ENCODE assay signal across 1 cellular context in the genomic region with DNA sequence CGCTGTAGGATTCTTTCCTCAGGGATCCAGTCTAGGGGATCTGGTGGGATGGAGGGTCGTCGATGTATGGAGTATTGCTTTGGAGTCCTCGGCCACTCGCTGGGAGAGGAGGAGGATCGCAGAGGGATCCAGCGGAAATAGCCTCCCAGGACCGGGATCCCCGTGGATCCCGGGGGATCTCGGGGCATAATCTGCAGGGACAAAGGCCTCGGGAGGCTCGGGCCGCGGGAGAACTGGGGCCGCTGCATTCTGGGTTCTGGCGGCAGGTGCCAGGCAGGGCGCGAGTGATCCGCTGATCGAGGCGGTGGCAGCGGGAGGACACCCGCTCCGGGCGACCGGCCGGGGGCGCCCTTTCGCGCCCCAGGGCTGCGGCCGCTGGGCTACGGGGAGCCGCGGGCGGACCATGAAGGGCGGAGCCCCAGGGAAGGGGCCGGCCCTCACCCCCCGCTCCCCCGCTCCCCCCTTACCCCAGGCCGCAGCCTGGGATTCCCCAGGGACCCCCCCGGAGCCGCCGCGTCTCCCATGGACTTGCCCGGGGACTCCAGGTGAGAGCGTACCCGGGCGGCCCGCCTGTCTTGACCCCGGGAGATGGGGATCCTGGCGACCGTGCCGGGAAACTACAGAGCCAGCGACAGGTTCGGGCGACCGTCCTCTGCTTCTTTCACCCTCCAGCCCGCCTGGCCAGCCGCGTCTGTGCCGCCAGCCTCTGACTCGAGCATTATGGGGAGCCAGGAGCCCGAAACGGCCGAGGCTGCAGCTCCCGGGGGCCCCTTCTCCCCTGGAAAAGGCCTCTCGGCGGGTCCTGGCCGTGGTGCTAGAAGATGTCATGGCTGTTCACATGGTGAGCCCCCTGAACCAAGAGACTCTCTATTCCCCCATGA.
TF ChIP-seq lines count a peak whose summit lies in the region.

No MANE protein-coding gene starts in this region.

TF ChIP-seq in HEK293, 187 proteins besides CTCF, POLR2A, EP300 and RAD21 (continued from another document and continues in another):
- TF ChIP-seq, protein P1, sequence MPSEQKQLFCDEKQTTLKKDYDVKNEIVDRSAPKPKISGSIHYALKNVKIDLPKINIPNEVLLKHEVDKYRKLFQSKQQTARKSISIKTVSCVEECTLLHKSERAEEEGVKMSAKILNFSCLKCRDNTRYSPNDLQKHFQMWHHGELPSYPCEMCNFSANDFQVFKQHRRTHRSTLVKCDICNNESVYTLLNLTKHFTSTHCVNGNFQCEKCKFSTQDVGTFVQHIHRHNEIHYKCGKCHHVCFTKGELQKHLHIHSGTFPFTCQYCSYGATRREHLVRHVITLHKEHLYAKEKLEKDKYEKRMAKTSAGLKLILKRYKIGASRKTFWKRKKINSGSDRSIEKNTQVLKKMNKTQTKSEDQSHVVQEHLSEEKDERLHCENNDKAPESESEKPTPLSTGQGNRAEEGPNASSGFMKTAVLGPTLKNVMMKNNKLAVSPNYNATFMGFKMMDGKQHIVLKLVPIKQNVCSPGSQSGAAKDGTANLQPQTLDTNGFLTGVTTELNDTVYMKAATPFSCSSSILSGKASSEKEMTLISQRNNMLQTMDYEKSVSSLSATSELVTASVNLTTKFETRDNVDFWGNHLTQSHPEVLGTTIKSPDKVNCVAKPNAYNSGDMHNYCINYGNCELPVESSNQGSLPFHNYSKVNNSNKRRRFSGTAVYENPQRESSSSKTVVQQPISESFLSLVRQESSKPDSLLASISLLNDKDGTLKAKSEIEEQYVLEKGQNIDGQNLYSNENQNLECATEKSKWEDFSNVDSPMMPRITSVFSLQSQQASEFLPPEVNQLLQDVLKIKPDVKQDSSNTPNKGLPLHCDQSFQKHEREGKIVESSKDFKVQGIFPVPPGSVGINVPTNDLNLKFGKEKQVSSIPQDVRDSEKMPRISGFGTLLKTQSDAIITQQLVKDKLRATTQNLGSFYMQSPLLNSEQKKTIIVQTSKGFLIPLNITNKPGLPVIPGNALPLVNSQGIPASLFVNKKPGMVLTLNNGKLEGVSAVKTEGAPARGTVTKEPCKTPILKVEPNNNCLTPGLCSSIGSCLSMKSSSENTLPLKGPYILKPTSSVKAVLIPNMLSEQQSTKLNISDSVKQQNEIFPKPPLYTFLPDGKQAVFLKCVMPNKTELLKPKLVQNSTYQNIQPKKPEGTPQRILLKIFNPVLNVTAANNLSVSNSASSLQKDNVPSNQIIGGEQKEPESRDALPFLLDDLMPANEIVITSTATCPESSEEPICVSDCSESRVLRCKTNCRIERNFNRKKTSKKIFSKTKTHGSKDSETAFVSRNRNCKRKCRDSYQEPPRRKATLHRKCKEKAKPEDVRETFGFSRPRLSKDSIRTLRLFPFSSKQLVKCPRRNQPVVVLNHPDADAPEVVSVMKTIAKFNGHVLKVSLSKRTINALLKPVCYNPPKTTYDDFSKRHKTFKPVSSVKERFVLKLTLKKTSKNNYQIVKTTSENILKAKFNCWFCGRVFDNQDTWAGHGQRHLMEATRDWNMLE (tag by site-specific recombination; conservative IDR thresholded peaks at IDR 0.05; ENCODE audit: low read depth), result no peak
- TF ChIP-seq, protein P2, sequence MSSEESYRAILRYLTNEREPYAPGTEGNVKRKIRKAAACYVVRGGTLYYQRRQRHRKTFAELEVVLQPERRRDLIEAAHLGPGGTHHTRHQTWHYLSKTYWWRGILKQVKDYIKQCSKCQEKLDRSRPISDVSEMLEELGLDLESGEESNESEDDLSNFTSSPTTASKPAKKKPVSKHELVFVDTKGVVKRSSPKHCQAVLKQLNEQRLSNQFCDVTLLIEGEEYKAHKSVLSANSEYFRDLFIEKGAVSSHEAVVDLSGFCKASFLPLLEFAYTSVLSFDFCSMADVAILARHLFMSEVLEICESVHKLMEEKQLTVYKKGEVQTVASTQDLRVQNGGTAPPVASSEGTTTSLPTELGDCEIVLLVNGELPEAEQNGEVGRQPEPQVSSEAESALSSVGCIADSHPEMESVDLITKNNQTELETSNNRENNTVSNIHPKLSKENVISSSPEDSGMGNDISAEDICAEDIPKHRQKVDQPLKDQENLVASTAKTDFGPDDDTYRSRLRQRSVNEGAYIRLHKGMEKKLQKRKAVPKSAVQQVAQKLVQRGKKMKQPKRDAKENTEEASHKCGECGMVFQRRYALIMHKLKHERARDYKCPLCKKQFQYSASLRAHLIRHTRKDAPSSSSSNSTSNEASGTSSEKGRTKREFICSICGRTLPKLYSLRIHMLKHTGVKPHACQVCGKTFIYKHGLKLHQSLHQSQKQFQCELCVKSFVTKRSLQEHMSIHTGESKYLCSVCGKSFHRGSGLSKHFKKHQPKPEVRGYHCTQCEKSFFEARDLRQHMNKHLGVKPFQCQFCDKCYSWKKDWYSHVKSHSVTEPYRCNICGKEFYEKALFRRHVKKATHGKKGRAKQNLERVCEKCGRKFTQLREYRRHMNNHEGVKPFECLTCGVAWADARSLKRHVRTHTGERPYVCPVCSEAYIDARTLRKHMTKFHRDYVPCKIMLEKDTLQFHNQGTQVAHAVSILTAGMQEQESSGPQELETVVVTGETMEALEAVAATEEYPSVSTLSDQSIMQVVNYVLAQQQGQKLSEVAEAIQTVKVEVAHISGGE (tag by site-specific recombination; conservative IDR thresholded peaks at IDR 0.05; ENCODE audit: low read depth), result peak; percentile 33; the same call in 1 of the 2 replicates
- TF ChIP-seq ZNF266 (tag by site-specific recombination; IDR thresholded peaks at IDR 0.05; ENCODE audit: low read depth), result peak; percentile 12; the same call in 1 of the 2 replicates
- TF ChIP-seq, protein P3, sequence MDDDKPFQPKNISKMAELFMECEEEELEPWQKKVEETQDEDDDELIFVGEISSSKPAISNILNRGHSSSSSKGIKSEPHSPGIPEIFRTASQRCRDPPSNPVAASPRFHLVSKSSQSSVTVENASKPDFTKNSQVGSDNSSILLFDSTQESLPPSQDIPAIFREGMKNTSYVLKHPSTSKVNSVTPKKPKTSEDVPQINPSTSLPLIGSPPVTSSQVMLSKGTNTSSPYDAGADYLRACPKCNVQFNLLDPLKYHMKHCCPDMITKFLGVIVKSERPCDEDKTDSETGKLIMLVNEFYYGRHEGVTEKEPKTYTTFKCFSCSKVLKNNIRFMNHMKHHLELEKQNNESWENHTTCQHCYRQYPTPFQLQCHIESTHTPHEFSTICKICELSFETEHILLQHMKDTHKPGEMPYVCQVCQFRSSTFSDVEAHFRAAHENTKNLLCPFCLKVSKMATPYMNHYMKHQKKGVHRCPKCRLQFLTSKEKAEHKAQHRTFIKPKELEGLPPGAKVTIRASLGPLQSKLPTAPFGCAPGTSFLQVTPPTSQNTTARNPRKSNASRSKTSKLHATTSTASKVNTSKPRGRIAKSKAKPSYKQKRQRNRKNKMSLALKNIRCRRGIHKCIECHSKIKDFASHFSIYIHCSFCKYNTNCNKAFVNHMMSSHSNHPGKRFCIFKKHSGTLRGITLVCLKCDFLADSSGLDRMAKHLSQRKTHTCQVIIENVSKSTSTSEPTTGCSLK (tag by site-specific recombination; IDR thresholded peaks at IDR 0.05), result no peak
- TF ChIP-seq, protein P4, sequence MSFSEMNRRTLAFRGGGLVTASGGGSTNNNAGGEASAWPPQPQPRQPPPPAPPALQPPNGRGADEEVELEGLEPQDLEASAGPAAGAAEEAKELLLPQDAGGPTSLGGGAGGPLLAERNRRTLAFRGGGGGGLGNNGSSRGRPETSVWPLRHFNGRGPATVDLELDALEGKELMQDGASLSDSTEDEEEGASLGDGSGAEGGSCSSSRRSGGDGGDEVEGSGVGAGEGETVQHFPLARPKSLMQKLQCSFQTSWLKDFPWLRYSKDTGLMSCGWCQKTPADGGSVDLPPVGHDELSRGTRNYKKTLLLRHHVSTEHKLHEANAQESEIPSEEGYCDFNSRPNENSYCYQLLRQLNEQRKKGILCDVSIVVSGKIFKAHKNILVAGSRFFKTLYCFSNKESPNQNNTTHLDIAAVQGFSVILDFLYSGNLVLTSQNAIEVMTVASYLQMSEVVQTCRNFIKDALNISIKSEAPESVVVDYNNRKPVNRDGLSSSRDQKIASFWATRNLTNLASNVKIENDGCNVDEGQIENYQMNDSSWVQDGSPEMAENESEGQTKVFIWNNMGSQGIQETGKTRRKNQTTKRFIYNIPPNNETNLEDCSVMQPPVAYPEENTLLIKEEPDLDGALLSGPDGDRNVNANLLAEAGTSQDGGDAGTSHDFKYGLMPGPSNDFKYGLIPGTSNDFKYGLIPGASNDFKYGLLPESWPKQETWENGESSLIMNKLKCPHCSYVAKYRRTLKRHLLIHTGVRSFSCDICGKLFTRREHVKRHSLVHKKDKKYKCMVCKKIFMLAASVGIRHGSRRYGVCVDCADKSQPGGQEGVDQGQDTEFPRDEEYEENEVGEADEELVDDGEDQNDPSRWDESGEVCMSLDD (tag by site-specific recombination; IDR thresholded peaks at IDR 0.05), result no peak
- peak; percentile 43; the same call in 1 of the 2 replicates for TF ChIP-seq ZNF785 (tag by site-specific recombination; IDR thresholded peaks at IDR 0.05)
- no peak for TF ChIP-seq ZFP3 (tag by site-specific recombination; IDR thresholded peaks at IDR 0.05; ENCODE audit: low read depth)
- no peak for TF ChIP-seq OVOL3 (tag by site-specific recombination; IDR thresholded peaks at IDR 0.05)
- no peak for TF ChIP-seq ZNF391 (tag by site-specific recombination; IDR thresholded peaks at IDR 0.05; ENCODE audit: borderline replicate concordance, low read depth)
- no peak for TF ChIP-seq ZNF202 (tag by site-specific recombination; IDR thresholded peaks at IDR 0.05; ENCODE audit: borderline replicate concordance)
- peak; percentile 6; the same call in 1 of the 2 replicates for TF ChIP-seq SP7 (tag by site-specific recombination; IDR thresholded peaks at IDR 0.05)
- TF ChIP-seq ZNF837 (tag by site-specific recombination; IDR thresholded peaks at IDR 0.05), result no peak
- TF ChIP-seq ZNF133 (tag by site-specific recombination; IDR thresholded peaks at IDR 0.05), result no peak
- TF ChIP-seq, protein P5, sequence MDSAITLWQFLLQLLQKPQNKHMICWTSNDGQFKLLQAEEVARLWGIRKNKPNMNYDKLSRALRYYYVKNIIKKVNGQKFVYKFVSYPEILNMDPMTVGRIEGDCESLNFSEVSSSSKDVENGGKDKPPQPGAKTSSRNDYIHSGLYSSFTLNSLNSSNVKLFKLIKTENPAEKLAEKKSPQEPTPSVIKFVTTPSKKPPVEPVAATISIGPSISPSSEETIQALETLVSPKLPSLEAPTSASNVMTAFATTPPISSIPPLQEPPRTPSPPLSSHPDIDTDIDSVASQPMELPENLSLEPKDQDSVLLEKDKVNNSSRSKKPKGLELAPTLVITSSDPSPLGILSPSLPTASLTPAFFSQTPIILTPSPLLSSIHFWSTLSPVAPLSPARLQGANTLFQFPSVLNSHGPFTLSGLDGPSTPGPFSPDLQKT (IDR thresholded peaks at IDR 0.05; ENCODE audit: borderline replicate concordance, low read depth, low read length), result no peak
- peak; percentile 99 for TF ChIP-seq ZBTB8A (tag by site-specific recombination; IDR thresholded peaks at IDR 0.05)
- TF ChIP-seq, protein P6, sequence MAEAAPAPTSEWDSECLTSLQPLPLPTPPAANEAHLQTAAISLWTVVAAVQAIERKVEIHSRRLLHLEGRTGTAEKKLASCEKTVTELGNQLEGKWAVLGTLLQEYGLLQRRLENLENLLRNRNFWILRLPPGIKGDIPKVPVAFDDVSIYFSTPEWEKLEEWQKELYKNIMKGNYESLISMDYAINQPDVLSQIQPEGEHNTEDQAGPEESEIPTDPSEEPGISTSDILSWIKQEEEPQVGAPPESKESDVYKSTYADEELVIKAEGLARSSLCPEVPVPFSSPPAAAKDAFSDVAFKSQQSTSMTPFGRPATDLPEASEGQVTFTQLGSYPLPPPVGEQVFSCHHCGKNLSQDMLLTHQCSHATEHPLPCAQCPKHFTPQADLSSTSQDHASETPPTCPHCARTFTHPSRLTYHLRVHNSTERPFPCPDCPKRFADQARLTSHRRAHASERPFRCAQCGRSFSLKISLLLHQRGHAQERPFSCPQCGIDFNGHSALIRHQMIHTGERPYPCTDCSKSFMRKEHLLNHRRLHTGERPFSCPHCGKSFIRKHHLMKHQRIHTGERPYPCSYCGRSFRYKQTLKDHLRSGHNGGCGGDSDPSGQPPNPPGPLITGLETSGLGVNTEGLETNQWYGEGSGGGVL (tag by site-specific recombination; IDR thresholded peaks at IDR 0.05), result peak; percentile 24
- TF ChIP-seq, protein P7, sequence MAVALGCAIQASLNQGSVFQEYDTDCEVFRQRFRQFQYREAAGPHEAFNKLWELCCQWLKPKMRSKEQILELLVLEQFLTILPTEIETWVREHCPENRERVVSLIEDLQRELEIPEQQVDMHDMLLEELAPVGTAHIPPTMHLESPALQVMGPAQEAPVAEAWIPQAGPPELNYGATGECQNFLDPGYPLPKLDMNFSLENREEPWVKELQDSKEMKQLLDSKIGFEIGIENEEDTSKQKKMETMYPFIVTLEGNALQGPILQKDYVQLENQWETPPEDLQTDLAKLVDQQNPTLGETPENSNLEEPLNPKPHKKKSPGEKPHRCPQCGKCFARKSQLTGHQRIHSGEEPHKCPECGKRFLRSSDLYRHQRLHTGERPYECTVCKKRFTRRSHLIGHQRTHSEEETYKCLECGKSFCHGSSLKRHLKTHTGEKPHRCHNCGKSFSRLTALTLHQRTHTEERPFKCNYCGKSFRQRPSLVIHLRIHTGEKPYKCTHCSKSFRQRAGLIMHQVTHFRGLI (tag by site-specific recombination; IDR thresholded peaks at IDR 0.05), result no peak
- TF ChIP-seq, protein P8, sequence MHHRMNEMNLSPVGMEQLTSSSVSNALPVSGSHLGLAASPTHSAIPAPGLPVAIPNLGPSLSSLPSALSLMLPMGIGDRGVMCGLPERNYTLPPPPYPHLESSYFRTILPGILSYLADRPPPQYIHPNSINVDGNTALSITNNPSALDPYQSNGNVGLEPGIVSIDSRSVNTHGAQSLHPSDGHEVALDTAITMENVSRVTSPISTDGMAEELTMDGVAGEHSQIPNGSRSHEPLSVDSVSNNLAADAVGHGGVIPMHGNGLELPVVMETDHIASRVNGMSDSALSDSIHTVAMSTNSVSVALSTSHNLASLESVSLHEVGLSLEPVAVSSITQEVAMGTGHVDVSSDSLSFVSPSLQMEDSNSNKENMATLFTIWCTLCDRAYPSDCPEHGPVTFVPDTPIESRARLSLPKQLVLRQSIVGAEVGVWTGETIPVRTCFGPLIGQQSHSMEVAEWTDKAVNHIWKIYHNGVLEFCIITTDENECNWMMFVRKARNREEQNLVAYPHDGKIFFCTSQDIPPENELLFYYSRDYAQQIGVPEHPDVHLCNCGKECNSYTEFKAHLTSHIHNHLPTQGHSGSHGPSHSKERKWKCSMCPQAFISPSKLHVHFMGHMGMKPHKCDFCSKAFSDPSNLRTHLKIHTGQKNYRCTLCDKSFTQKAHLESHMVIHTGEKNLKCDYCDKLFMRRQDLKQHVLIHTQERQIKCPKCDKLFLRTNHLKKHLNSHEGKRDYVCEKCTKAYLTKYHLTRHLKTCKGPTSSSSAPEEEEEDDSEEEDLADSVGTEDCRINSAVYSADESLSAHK (tag by site-specific recombination; IDR thresholded peaks at IDR 0.05), result 0 out of 2 replicates have a peak, but pooled peaks have one; percentile 3
- no peak for TF ChIP-seq ZNF548 (tag by site-specific recombination; IDR thresholded peaks at IDR 0.05)
- no peak for TF ChIP-seq ZNF792 (tag by site-specific recombination; IDR thresholded peaks at IDR 0.05)
- TF ChIP-seq ZNF501 (tag by site-specific recombination; IDR thresholded peaks at IDR 0.05), result 0 out of 2 replicates have a peak, but pooled peaks have one; percentile 10
- TF ChIP-seq, protein P9, sequence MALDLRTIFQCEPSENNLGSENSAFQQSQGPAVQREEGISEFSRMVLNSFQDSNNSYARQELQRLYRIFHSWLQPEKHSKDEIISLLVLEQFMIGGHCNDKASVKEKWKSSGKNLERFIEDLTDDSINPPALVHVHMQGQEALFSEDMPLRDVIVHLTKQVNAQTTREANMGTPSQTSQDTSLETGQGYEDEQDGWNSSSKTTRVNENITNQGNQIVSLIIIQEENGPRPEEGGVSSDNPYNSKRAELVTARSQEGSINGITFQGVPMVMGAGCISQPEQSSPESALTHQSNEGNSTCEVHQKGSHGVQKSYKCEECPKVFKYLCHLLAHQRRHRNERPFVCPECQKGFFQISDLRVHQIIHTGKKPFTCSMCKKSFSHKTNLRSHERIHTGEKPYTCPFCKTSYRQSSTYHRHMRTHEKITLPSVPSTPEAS (tag by site-specific recombination; IDR thresholded peaks at IDR 0.05), result no peak
- TF ChIP-seq KLF9 (tag by site-specific recombination; IDR thresholded peaks at IDR 0.05; ENCODE audit: low read depth), result 0 out of 2 replicates have a peak, but pooled peaks have one; percentile 28
- peak; percentile 56; the same call in 1 of the 2 replicates for TF ChIP-seq ZNF335 (tag by site-specific recombination; conservative IDR thresholded peaks at IDR 0.05)
